ENCODE assay signal across 8 cellular contexts in genomic region chr19:58514564-58515020, GRCh38. TPM values are rescaled to one million over a fixed set of nuclear protein-coding genes. Genes with fewer than 3 reads are reported as not detected.
DNase-seq lines count a peak whose midpoint lies in the region; ATAC-seq lines count a peak whose summit lies in the region.

No MANE protein-coding gene starts in this region.

- ATAC-seq in activated CD8-positive, alpha-beta memory T cell treated with anti-CD3 and anti-CD28 coated beads, Interleukin-2, amount 10 ng/mL, durations not matched to agents 7 days and 5 days = no peak
- ATAC-seq in stimulated activated memory B cell treated with anti-CD40 and anti-IgM and Interleukin-4, amounts not matched to agents 10 μg/mL and 1 μg/mL and 100 μg/mL, for 72 hours = no peak
- ATAC-seq in HG02763 (IDR thresholded peaks at IDR 0.05; ENCODE audit: unreplicated experiment) (no peak), HG02884 (IDR thresholded peaks at IDR 0.05; ENCODE audit: unreplicated experiment) (no peak)

- CTCF ChIA-PET in activated CD8-positive, alpha-beta memory T cell treated with anti-CD3 and anti-CD28 coated beads, Interleukin-2, amount 10 ng/mL, durations not matched to agents 7 days and 5 days (lab: Charles Lee) = interaction anchor here (0.6 to 3.5 kb wide), 34 partner anchors 9 to 356 kb away, joined by 3 to 41 read pairs (median 4); partner anchors contain the start of genes CHMP2A, MZF1, TRIM28 and ZNF132

- H3K27ac Mint-ChIP-seq in T-helper 1 cell treated with Interleukin-12 subunit alpha and Interleukin-12 subunit beta and Interleukin-4 antibody, amounts not matched to agents 30 μg/mL and 1 μg/mL, for 36 hours = peak overlapping the region; percentile 93
- H3K27ac Mint-ChIP-seq in activated CD8-positive, alpha-beta memory T cell treated with anti-CD3 and anti-CD28 coated beads, Interleukin-2, amount 10 ng/mL, durations not matched to agents 7 days and 5 days = peak overlapping the region; percentile 85
- H3K27ac Mint-ChIP-seq in stimulated activated memory B cell treated with anti-CD40 and anti-IgM and Interleukin-4, amounts not matched to agents 10 μg/mL and 1 μg/mL and 100 μg/mL, for 72 hours = peak overlapping the region; percentile 89

- peaks cover 16% of the 10 kb centered on the region for H3K36me3 Mint-ChIP-seq in T-helper 1 cell treated with Interleukin-12 subunit alpha and Interleukin-12 subunit beta and Interleukin-4 antibody, amounts not matched to agents 30 μg/mL and 1 μg/mL, for 36 hours (ENCODE audit: low read depth)
- peaks cover 9% of the 10 kb centered on the region for H3K36me3 Mint-ChIP-seq in activated CD8-positive, alpha-beta memory T cell treated with anti-CD3 and anti-CD28 coated beads, Interleukin-2, amount 10 ng/mL, durations not matched to agents 7 days and 5 days
- peaks cover 24% of the 10 kb centered on the region for H3K36me3 Mint-ChIP-seq in stimulated activated memory B cell treated with anti-CD40 and anti-IgM and Interleukin-4, amounts not matched to agents 10 μg/mL and 1 μg/mL and 100 μg/mL, for 72 hours

- no peaks in the 10 kb centered on the region for H3K27me3 Mint-ChIP-seq in T-helper 1 cell treated with Interleukin-12 subunit alpha and Interleukin-12 subunit beta and Interleukin-4 antibody, amounts not matched to agents 30 μg/mL and 1 μg/mL, for 36 hours (ENCODE audit: low read depth)
- no peaks in the 10 kb centered on the region for H3K27me3 Mint-ChIP-seq in activated CD8-positive, alpha-beta memory T cell treated with anti-CD3 and anti-CD28 coated beads, Interleukin-2, amount 10 ng/mL, durations not matched to agents 7 days and 5 days
- no peaks in the 10 kb centered on the region for H3K27me3 Mint-ChIP-seq in stimulated activated memory B cell treated with anti-CD40 and anti-IgM and Interleukin-4, amounts not matched to agents 10 μg/mL and 1 μg/mL and 100 μg/mL, for 72 hours

- DNase-seq in T-helper 1 cell = no peak
- DNase-seq in activated CD8-positive, alpha-beta memory T cell treated with anti-CD3 and anti-CD28 coated beads, Interleukin-2, amount 10 ng/mL, durations not matched to agents 7 days and 5 days = no peak
- DNase-seq in NCI-H146 (lab: John Stamatoyannopoulos, UW) = no peak

- no peaks in the 10 kb centered on the region for H3K9me3 Mint-ChIP-seq in T-helper 1 cell treated with Interleukin-12 subunit alpha and Interleukin-12 subunit beta and Interleukin-4 antibody, amounts not matched to agents 30 μg/mL and 1 μg/mL, for 36 hours
- no peaks in the 10 kb centered on the region for H3K9me3 Mint-ChIP-seq in activated CD8-positive, alpha-beta memory T cell treated with anti-CD3 and anti-CD28 coated beads, Interleukin-2, amount 10 ng/mL, durations not matched to agents 7 days and 5 days (ENCODE audit: low read depth)
- no peaks in the 10 kb centered on the region for H3K9me3 Mint-ChIP-seq in stimulated activated memory B cell treated with anti-CD40 and anti-IgM and Interleukin-4, amounts not matched to agents 10 μg/mL and 1 μg/mL and 100 μg/mL, for 72 hours

- H3K4me3 Mint-ChIP-seq in T-helper 1 cell treated with Interleukin-12 subunit alpha and Interleukin-12 subunit beta and Interleukin-4 antibody, amounts not matched to agents 30 μg/mL and 1 μg/mL, for 36 hours = peak overlapping the region; percentile 86
- H3K4me3 Mint-ChIP-seq in activated CD8-positive, alpha-beta memory T cell treated with anti-CD3 and anti-CD28 coated beads, Interleukin-2, amount 10 ng/mL, durations not matched to agents 7 days and 5 days = peak overlapping the region; percentile 79
- H3K4me3 Mint-ChIP-seq in stimulated activated memory B cell treated with anti-CD40 and anti-IgM and Interleukin-4, amounts not matched to agents 10 μg/mL and 1 μg/mL and 100 μg/mL, for 72 hours = peak overlapping the region; percentile 84

- peaks cover 33% of the 10 kb centered on the region for H3K4me1 Mint-ChIP-seq in T-helper 1 cell treated with Interleukin-12 subunit alpha and Interleukin-12 subunit beta and Interleukin-4 antibody, amounts not matched to agents 30 μg/mL and 1 μg/mL, for 36 hours (ENCODE audit: low read depth)
- peaks cover 50% of the 10 kb centered on the region for H3K4me1 Mint-ChIP-seq in activated CD8-positive, alpha-beta memory T cell treated with anti-CD3 and anti-CD28 coated beads, Interleukin-2, amount 10 ng/mL, durations not matched to agents 7 days and 5 days
- H3K4me1 Mint-ChIP-seq in stimulated activated memory B cell treated with anti-CD40 and anti-IgM and Interleukin-4, amounts not matched to agents 10 μg/mL and 1 μg/mL and 100 μg/mL, for 72 hours = peaks cover 52% of the 10 kb centered on the region

- peak overlapping the region; percentile 63 for H3K4me3 ChIP-seq in iPS-11a (ENCODE audit: low read depth, low read length)

RNA-seq across cellular contexts. Expression of gene SLC27A5, which starts 2.8 kb away (rescaled TPM):
- 10 to 100 TPM; 22.9 to 23.6 TPM for total RNA-seq in activated CD8-positive, alpha-beta memory T cell treated with anti-CD3 and anti-CD28 coated beads, Interleukin-2, amount 10 ng/mL, durations not matched to agents 7 days and 5 days

RNA-seq across cellular contexts. Expression of gene ZBTB45, which starts 5.0 kb away (rescaled TPM):
- total RNA-seq in activated CD8-positive, alpha-beta memory T cell treated with anti-CD3 and anti-CD28 coated beads, Interleukin-2, amount 10 ng/mL, durations not matched to agents 7 days and 5 days = 10 to 100 TPM; 15.1 to 16.9 TPM

RNA-seq across cellular contexts. Expression of gene TRIM28, which starts 29.3 kb away (rescaled TPM):
- total RNA-seq in activated CD8-positive, alpha-beta memory T cell treated with anti-CD3 and anti-CD28 coated beads, Interleukin-2, amount 10 ng/mL, durations not matched to agents 7 days and 5 days = 100 to 1,000 TPM; 488 to 571 TPM

RNA-seq across cellular contexts. Expression of gene ZNF446, which starts 38.4 kb away (rescaled TPM):
- 1 to 10 TPM; 5.9 to 7.4 TPM for total RNA-seq in activated CD8-positive, alpha-beta memory T cell treated with anti-CD3 and anti-CD28 coated beads, Interleukin-2, amount 10 ng/mL, durations not matched to agents 7 days and 5 days

RNA-seq across cellular contexts. Expression of gene CHMP2A, which starts 40.3 kb away (rescaled TPM):
- 100 to 1,000 TPM in 1 of 2 experiments, 10 to 100 TPM in 1; 96.4 to 108 TPM for total RNA-seq in activated CD8-positive, alpha-beta memory T cell treated with anti-CD3 and anti-CD28 coated beads, Interleukin-2, amount 10 ng/mL, durations not matched to agents 7 days and 5 days
